11 cellular contexts compared by ENCODE assay signal in the genomic region with DNA sequence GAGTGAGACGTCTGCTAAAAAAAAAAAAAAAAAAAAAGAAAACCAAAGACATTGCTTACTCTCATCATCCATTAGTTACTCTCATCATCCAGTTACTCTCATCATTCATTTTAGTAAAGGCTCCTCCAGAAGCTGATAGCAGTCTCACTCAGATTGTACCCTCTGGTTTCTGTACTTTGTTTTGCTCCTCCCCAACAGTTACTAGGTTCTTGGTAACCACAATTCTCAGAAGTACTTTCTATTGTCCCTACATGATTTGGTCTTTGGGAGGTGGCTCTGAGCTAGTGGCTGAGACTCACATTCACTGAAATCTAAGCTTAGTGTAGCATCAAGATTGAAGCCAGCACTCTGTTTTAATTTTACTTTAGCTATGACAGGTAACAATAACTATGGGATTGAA. TPM values are rescaled to one million over a fixed set of nuclear protein-coding genes. Genes with fewer than 3 reads are reported as not detected.
DNase-seq lines count a peak whose midpoint lies in the region; ATAC-seq and TF ChIP-seq lines count a peak whose summit lies in the region.
"Had no signal": no experiment of that assay in that cellular context is flagged by ENCODE, and none has a peak within 500 bp of the region (broad histone marks: within the 10 kb centered on the region; RNA-seq: fewer than 3 reads in every experiment).

No MANE protein-coding gene starts in this region.

- peaks cover 0 to 28% (median 21%) of the 10 kb centered on the region in 12 donors for H3K4me1 ChIP-seq in heart left ventricle
- H3K4me1 ChIP-seq in testis: no peaks in the 10 kb centered on the region
- H3K4me1 ChIP-seq: neural progenitor cell had no signal

- peaks cover 0 to 20% (median 0%) of the 10 kb centered on the region in 9 donors for H3K27me3 ChIP-seq in heart left ventricle
- H3K27me3 ChIP-seq in testis: no peaks in the 10 kb centered on the region
- H3K27me3 ChIP-seq: neural progenitor cell had no signal

- TF ChIP-seq POLR2A in heart left ventricle (IDR thresholded peaks at IDR 0.05) (no peak), testis (IDR thresholded peaks at IDR 0.05) (no peak)

- no peaks in the 10 kb centered on the region for H3K9me3 Mint-ChIP-seq in immature natural killer cell

- H3K4me1 Mint-ChIP-seq in immature natural killer cell: no peaks in the 10 kb centered on the region
- H3K4me1 Mint-ChIP-seq: neural progenitor cell had no signal

- no peaks in the 10 kb centered on the region for H3K36me3 Mint-ChIP-seq in immature natural killer cell
- H3K36me3 Mint-ChIP-seq: neural progenitor cell had no signal

- DNase-seq in heart left ventricle (no peak), cardiac septum (ENCODE audit: low spot score) (no peak), MV-4-11 (lab: John Stamatoyannopoulos, UW) (peak; percentile 42), testis (no peak), immature natural killer cell (no peak)
- no peak for DNase-seq in stimulated activated naive CD8-positive, alpha-beta T cell treated with anti-CD3 and anti-CD28 coated beads, Interleukin-15, Interleukin-2, amounts not matched to agents 100 U/mL and 50 U/mL, for 24 hours
- DNase-seq: AML-193 had no signal

- ATAC-seq in heart left ventricle (peak in 2 of 4 donors; percentile 33 to 40), GM21737 (IDR thresholded peaks at IDR 0.05; ENCODE audit: unreplicated experiment) (peak; percentile 72), HG03025 (IDR thresholded peaks at IDR 0.05; ENCODE audit: low FRiP score, unreplicated experiment) (no peak)
- peak; percentile 76 for ATAC-seq in stimulated activated naive CD8-positive, alpha-beta T cell treated with anti-CD3 and anti-CD28 coated beads, Interleukin-15, Interleukin-2, amounts not matched to agents 100 U/mL and 50 U/mL, for 24 hours

- no peak overlapping the region for H3K4me3 Mint-ChIP-seq in immature natural killer cell
- H3K4me3 Mint-ChIP-seq: neural progenitor cell had no signal

- peaks cover 0 to 4% (median 0%) of the 10 kb centered on the region in 9 donors for H3K36me3 ChIP-seq in heart left ventricle
- H3K36me3 ChIP-seq in testis (ENCODE audit: low read depth, missing control alignments): no peaks in the 10 kb centered on the region
- H3K36me3 ChIP-seq: neural progenitor cell, thoracic aorta had no signal

- H3K9me3 ChIP-seq in heart left ventricle (no peaks in the 10 kb centered on the region), testis (no peaks in the 10 kb centered on the region)
- H3K9me3 ChIP-seq: thoracic aorta had no signal

- WGBS in heart left ventricle, 4 donors: 10 to 46% (median 35%) methylated on average over 1 of the region's 1 CpG
- 38 to 46% methylated on average over 1 of the region's 1 CpG for WGBS in testis, 2 donors

- H3K27ac ChIP-seq in heart left ventricle (peak overlapping the region in 7 of 12 donors; percentile 34 to 73 (median 62)), testis (no peak overlapping the region)
- H3K27ac ChIP-seq: neural progenitor cell, thoracic aorta had no signal

- no peak overlapping the region for H3K27ac Mint-ChIP-seq in immature natural killer cell
- H3K27ac Mint-ChIP-seq: neural progenitor cell had no signal

- H3K27me3 Mint-ChIP-seq in immature natural killer cell (ENCODE audit: low read depth in 3 of 3): peaks cover 0 to 32% (median 5%) of the 10 kb centered on the region in 3 donors

- no peak overlapping the region for H3K4me3 ChIP-seq in heart left ventricle
- H3K4me3 ChIP-seq in testis: no peak overlapping the region
- H3K4me3 ChIP-seq: neural progenitor cell, thoracic aorta had no signal

- intact Hi-C loops in heart left ventricle (cut with DNase I) (loop anchor here in 2 of 10 donors (2.0 kb wide), 2 partner anchors 22 to 74 kb away; no protein-coding TSS in a partner anchor), cardiac septum (cut with DNase I) (no loop called here), testis (cut with DNase I; ENCODE audit: low total_unique reads) (no loop called here)

- TF ChIP-seq CTCF in heart left ventricle (IDR thresholded peaks at IDR 0.05): no peak
- TF ChIP-seq CTCF in testis (IDR thresholded peaks at IDR 0.05): no peak

RNA-seq across cellular contexts. Expression of gene ERICH4, which starts 14.3 kb away (rescaled TPM):
- total RNA-seq in heart left ventricle: under 1 TPM in 1 of 9 donors, not detected in 8; 0.30 TPM
- polyA plus RNA-seq in heart left ventricle: under 1 TPM in 1 of 2 donors, not detected in 1; 0.10 TPM
- total RNA-seq in cardiac septum: not detected
- total RNA-seq in testis: 1 to 10 TPM in 1 of 2 donors, not detected in 1; 1.8 TPM
- polyA plus RNA-seq in testis (ENCODE audit: insufficient read depth, low read depth, low replicate concordance): 0.61 TPM
- not detected for polyA plus RNA-seq in immature natural killer cell
- total RNA-seq: thoracic aorta had no signal

RNA-seq across cellular contexts. Expression of gene DMAC2, which starts 17.5 kb away (rescaled TPM):
- total RNA-seq in heart left ventricle (100 to 1,000 TPM in 6 of 9 donors, 10 to 100 TPM in 3; 67.9 to 138 (median 102) TPM), cardiac septum (84.4 TPM), testis (10 to 100 TPM; 26.7 to 35.8 TPM)
- polyA plus RNA-seq in heart left ventricle (100 to 1,000 TPM; 121 to 130 TPM), testis (ENCODE audit: insufficient read depth, low read depth, low replicate concordance) (24.6 TPM), immature natural killer cell (10 to 100 TPM; 70.5 to 90.4 (median 77.3) TPM)

RNA-seq across cellular contexts. Expression of gene B3GNT8, which starts 30.1 kb away (rescaled TPM):
- total RNA-seq in heart left ventricle (10 to 100 TPM in 3 of 9 donors, 1 to 10 TPM in 6; 6.4 to 11.5 (median 9.4) TPM), cardiac septum (3.9 TPM), testis (1 to 10 TPM; 1.0 to 1.2 TPM)
- polyA plus RNA-seq in heart left ventricle (10 to 100 TPM in 1 of 2 donors, 1 to 10 TPM in 1; 5.0 to 12.6 TPM), testis (ENCODE audit: insufficient read depth, low read depth, low replicate concordance) (1.3 TPM), immature natural killer cell (1 to 10 TPM in 1 of 3 donors, under 1 TPM in 1, not detected in 1; 0.23 to 1.3 TPM)

RNA-seq across cellular contexts. Expression of gene BCKDHA, which starts 59.6 kb away (rescaled TPM):
- total RNA-seq in heart left ventricle (100 to 1,000 TPM in 2 of 9 donors, 10 to 100 TPM in 7; 32.0 to 149 (median 39.2) TPM), cardiac septum (36.9 TPM), testis (10 to 100 TPM; 80.8 to 81.3 TPM)
- polyA plus RNA-seq in heart left ventricle (10 to 100 TPM; 39.1 to 74.4 TPM), testis (ENCODE audit: insufficient read depth, low read depth, low replicate concordance) (53.1 TPM), immature natural killer cell (10 to 100 TPM; 70.8 to 76.9 (median 75.5) TPM)

Comparison
In these comparisons a context has a peak if more than half of its experiments do, and no peak if none do; other contexts are left out.
1. H3K27ac ChIP-seq: peak in heart left ventricle (7 of 12); none in testis (0 of 2).